8 cellular contexts compared by ENCODE assay signal in the genomic region with DNA sequence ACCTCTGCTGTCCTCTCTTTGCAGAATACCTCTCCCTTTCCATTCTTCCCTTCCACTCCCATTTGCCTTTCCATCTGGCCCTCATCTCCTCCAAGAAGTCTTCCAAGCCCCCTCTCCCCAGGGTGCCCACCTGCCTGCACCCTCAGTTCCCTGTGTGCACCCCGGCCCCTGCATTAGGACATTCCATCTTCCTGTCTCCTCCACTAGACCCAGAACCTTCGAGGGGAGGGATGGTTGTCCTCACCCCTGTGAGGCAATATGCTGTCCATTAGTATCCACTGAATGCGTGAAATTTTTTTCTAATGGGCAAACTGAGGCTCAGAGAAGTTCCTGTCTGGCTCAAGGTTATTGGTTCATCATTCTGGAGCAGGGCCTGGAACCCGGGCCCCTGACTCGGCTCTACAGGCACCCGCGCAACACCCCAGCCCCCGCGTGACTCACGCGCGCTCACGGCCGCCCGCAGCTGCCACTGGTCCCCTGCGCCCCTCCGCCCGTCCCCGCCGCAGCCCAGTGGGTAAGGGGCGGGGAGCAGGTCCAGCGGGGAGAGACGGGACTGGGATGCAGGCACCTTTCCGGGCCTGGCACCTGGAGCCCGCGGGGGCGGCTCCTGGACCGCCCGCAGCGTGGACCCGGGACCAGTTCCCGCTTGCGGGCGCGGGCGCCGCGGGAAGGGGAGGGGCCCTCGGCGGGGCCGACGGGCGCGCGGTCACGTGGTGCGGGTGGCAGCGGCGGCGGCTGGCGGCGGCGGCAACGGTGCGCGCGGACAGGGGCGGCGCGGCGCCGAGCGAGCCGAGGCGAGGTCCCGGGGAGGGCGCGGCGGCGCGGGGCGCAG. TPM values are rescaled to one million over a fixed set of nuclear protein-coding genes. Genes with fewer than 3 reads are reported as not detected.
DNase-seq lines count a peak whose midpoint lies in the region; ATAC-seq lines count a peak whose summit lies in the region.

No MANE protein-coding gene starts in this region.

- peaks cover 43% of the 10 kb centered on the region for H3K27me3 Mint-ChIP-seq in CD4-positive, CD25-positive, alpha-beta regulatory T cell
- peaks cover 27% of the 10 kb centered on the region for H3K27me3 Mint-ChIP-seq in IgD-negative memory B cell

- H3K27ac ChIP-seq in CD4-positive, CD25-positive, alpha-beta regulatory T cell (ENCODE audit: insufficient read depth, low read length, poor library complexity, severe bottlenecking): no peak overlapping the region
- H3K27ac ChIP-seq in ectodermal cell (ENCODE audit: insufficient read depth, low read depth, low read length, poor library complexity, severe bottlenecking) (no peak overlapping the region), thymus (ENCODE audit: low read depth) (no peak overlapping the region)

- peak overlapping the region; percentile 73 to 80 (median 78) for H3K4me3 Mint-ChIP-seq in CD4-positive, CD25-positive, alpha-beta regulatory T cell
- H3K4me3 Mint-ChIP-seq in IgD-negative memory B cell: peak overlapping the region; percentile 19 to 90 (median 78)

- no peaks in the 10 kb centered on the region for H3K9me3 Mint-ChIP-seq in CD4-positive, CD25-positive, alpha-beta regulatory T cell
- peaks cover 0 to 1% (median 0%) of the 10 kb centered on the region in 3 donors for H3K9me3 Mint-ChIP-seq in IgD-negative memory B cell

- H3K4me3 ChIP-seq in CD4-positive, CD25-positive, alpha-beta regulatory T cell (ENCODE audit: low read depth, low read length): no peak overlapping the region
- peak overlapping the region; percentile 62 for H3K4me3 ChIP-seq in ectodermal cell (ENCODE audit: insufficient read depth, low read depth, low read length)
- peak overlapping the region; percentile 54 for H3K4me3 ChIP-seq in thymus (ENCODE audit: low read length)

- H3K9me3 ChIP-seq in CD4-positive, CD25-positive, alpha-beta regulatory T cell (ENCODE audit: control insufficient read depth in 2 of 2, low read length in 2 of 2): no peaks in the 10 kb centered on the region
- H3K9me3 ChIP-seq in ectodermal cell (ENCODE audit: control insufficient read depth, low read length): no peaks in the 10 kb centered on the region
- peaks cover 2% of the 10 kb centered on the region for H3K9me3 ChIP-seq in thymus (ENCODE audit: control insufficient read depth)

- peak overlapping the region in 2 of 3 donors; percentile 29 to 62 for H3K27ac Mint-ChIP-seq in CD4-positive, CD25-positive, alpha-beta regulatory T cell
- H3K27ac Mint-ChIP-seq in IgD-negative memory B cell: peak overlapping the region in 2 of 3 donors; percentile 10 to 21

- no peaks in the 10 kb centered on the region for H3K36me3 Mint-ChIP-seq in CD4-positive, CD25-positive, alpha-beta regulatory T cell
- H3K36me3 Mint-ChIP-seq in IgD-negative memory B cell: no peaks in the 10 kb centered on the region

- peak; percentile 57 to 64 for ATAC-seq in CD4-positive, CD25-positive, alpha-beta regulatory T cell (ENCODE audit: low read depth in 2 of 2)
- no peak for ATAC-seq in HG02610 (IDR thresholded peaks at IDR 0.05; ENCODE audit: unreplicated experiment)
- ATAC-seq in HG02885 (IDR thresholded peaks at IDR 0.05; ENCODE audit: poor library complexity, unreplicated experiment): no peak

- peak; percentile 35 to 46 (median 45) for DNase-seq in CD4-positive, CD25-positive, alpha-beta regulatory T cell
- DNase-seq in activated CD4-positive, alpha-beta T cell treated with anti-CD3 and anti-CD28 coated beads, Interleukin-2, amount 50 U/mL, for 4 hours: peak; percentile 17 to 33
- peak; percentile 45 for DNase-seq in mucosa of gallbladder (ENCODE audit: low spot score)

- peaks cover 3% of the 10 kb centered on the region for H3K27me3 ChIP-seq in CD4-positive, CD25-positive, alpha-beta regulatory T cell (ENCODE audit: control insufficient read depth, insufficient read depth, low read length)
- H3K27me3 ChIP-seq in ectodermal cell (ENCODE audit: control insufficient read depth, insufficient read depth, low read length, poor library complexity, severe bottlenecking) (peaks cover 35% of the 10 kb centered on the region), thymus (ENCODE audit: control insufficient read depth, insufficient read depth) (peaks cover 36% of the 10 kb centered on the region)

- H3K4me1 ChIP-seq in CD4-positive, CD25-positive, alpha-beta regulatory T cell (ENCODE audit: control insufficient read depth, insufficient read depth, low read length, poor library complexity, severe bottlenecking): peaks cover 11% of the 10 kb centered on the region
- H3K4me1 ChIP-seq in ectodermal cell (ENCODE audit: control insufficient read depth, insufficient read depth, low read length) (peaks cover 6% of the 10 kb centered on the region), thymus (ENCODE audit: control insufficient read depth, insufficient read depth, low read length) (peaks cover 5% of the 10 kb centered on the region)

- peaks cover 0 to 20% (median 5%) of the 10 kb centered on the region in 4 donors for H3K4me1 Mint-ChIP-seq in CD4-positive, CD25-positive, alpha-beta regulatory T cell
- H3K4me1 Mint-ChIP-seq in IgD-negative memory B cell: peaks cover 0 to 8% (median 3%) of the 10 kb centered on the region in 3 donors

- 3 to 4% methylated on average over 72 of the region's 72 CpGs for WGBS in ectodermal cell, 2 experiments
- 2% methylated on average over 72 of the region's 72 CpGs for WGBS in thymus

- H3K36me3 ChIP-seq in CD4-positive, CD25-positive, alpha-beta regulatory T cell (ENCODE audit: control insufficient read depth, insufficient read depth, low read length): no peaks in the 10 kb centered on the region
- no peaks in the 10 kb centered on the region for H3K36me3 ChIP-seq in ectodermal cell (ENCODE audit: control insufficient read depth, insufficient read depth, low read length)
- H3K36me3 ChIP-seq in thymus (ENCODE audit: control insufficient read depth, insufficient read depth): no peaks in the 10 kb centered on the region

RNA-seq across cellular contexts. Expression of gene SEPTIN3, which starts 7.0 kb away (rescaled TPM):
- 0.67 TPM for total RNA-seq in CD4-positive, CD25-positive, alpha-beta regulatory T cell
- polyA plus RNA-seq in CD4-positive, CD25-positive, alpha-beta regulatory T cell: under 1 TPM in 3 of 4 donors, not detected in 1; 0.11 to 0.49 (median 0.39) TPM
- polyA plus RNA-seq in IgD-negative memory B cell (0.05 TPM), thymus (1.2 TPM)
- polyA plus RNA-seq in ectodermal cell (2013, experiment 1 of 4): 32.6 TPM
- polyA plus RNA-seq in ectodermal cell (2013, experiment 2 of 4): 29.0 TPM
- 23.9 TPM for polyA plus RNA-seq in ectodermal cell (2013, experiment 3 of 4)
- polyA plus RNA-seq in ectodermal cell (2013, experiment 4 of 4): 28.1 TPM
- 0.60 TPM for total RNA-seq in mucosa of gallbladder

RNA-seq across cellular contexts. Expression of gene WBP2NL, which starts 22.3 kb away (rescaled TPM):
- 2.9 TPM for total RNA-seq in CD4-positive, CD25-positive, alpha-beta regulatory T cell
- polyA plus RNA-seq in CD4-positive, CD25-positive, alpha-beta regulatory T cell: 1 to 10 TPM in 1 of 4 donors, under 1 TPM in 3; 0.46 to 1.5 (median 0.62) TPM
- polyA plus RNA-seq in IgD-negative memory B cell: 1.3 TPM
- not detected for polyA plus RNA-seq in ectodermal cell (2013, experiment 1 of 4)
- not detected for polyA plus RNA-seq in ectodermal cell (2013, experiment 2 of 4)
- not detected for polyA plus RNA-seq in ectodermal cell (2013, experiment 3 of 4)
- polyA plus RNA-seq in ectodermal cell (2013, experiment 4 of 4): not detected
- 1.6 TPM for total RNA-seq in mucosa of gallbladder
- 2.2 TPM for polyA plus RNA-seq in thymus

RNA-seq across cellular contexts. Expression of gene CENPM, which starts 29.3 kb away (rescaled TPM):
- total RNA-seq in CD4-positive, CD25-positive, alpha-beta regulatory T cell: 33.9 TPM
- 10 to 100 TPM; 52.9 to 75.7 (median 65.8) TPM for polyA plus RNA-seq in CD4-positive, CD25-positive, alpha-beta regulatory T cell
- polyA plus RNA-seq in IgD-negative memory B cell (28.7 TPM), thymus (13.1 TPM)
- 32.1 TPM for polyA plus RNA-seq in ectodermal cell (2013, experiment 1 of 4)
- polyA plus RNA-seq in ectodermal cell (2013, experiment 2 of 4): 37.0 TPM
- polyA plus RNA-seq in ectodermal cell (2013, experiment 3 of 4): 33.3 TPM
- 30.0 TPM for polyA plus RNA-seq in ectodermal cell (2013, experiment 4 of 4)
- 3.2 TPM for total RNA-seq in mucosa of gallbladder

RNA-seq across cellular contexts. Expression of gene TNFRSF13C, which starts 49.7 kb away (rescaled TPM):
- 10.1 TPM for total RNA-seq in CD4-positive, CD25-positive, alpha-beta regulatory T cell
- 1 to 10 TPM; 1.2 to 3.6 (median 2.0) TPM for polyA plus RNA-seq in CD4-positive, CD25-positive, alpha-beta regulatory T cell
- polyA plus RNA-seq in IgD-negative memory B cell (80.6 TPM), thymus (6.1 TPM)
- polyA plus RNA-seq in ectodermal cell (2013, experiment 1 of 4): 3.8 TPM
- 3.5 TPM for polyA plus RNA-seq in ectodermal cell (2013, experiment 2 of 4)
- 1.8 TPM for polyA plus RNA-seq in ectodermal cell (2013, experiment 3 of 4)
- 2.2 TPM for polyA plus RNA-seq in ectodermal cell (2013, experiment 4 of 4)
- 0.55 TPM for total RNA-seq in mucosa of gallbladder

Comparison
In these comparisons a context has a peak if more than half of its experiments do, and no peak if none do; other contexts are left out.
1. ATAC-seq: peak in CD4-positive, CD25-positive, alpha-beta regulatory T cell (2 of 2); none in HG02610 (single experiment) and HG02885 (single experiment).
2. Peak in every context shown above with its lines, with median percentiles within 50 percentile points of each other: DNase-seq.